ENCODE assay signal across 1 cellular context in genomic region chr1:16074217-16074616, GRCh38.
TF ChIP-seq lines count a peak whose summit lies in the region.

No MANE protein-coding gene starts in this region.

TF ChIP-seq in HepG2, 621 proteins besides CTCF, POLR2A, EP300 and RAD21:
- TF ChIP-seq ZNF282 (IDR thresholded peaks at IDR 0.05; ENCODE audit: partially characterized antibody) (no peak), ZBTB1 (CRISPR knock-in tag; IDR thresholded peaks at IDR 0.05; ENCODE audit: borderline replicate concordance) (no peak), ZNF407 (CRISPR knock-in tag; IDR thresholded peaks at IDR 0.05; ENCODE audit: not compliant biosample characterization) (no peak), ZNF430 (CRISPR knock-in tag; IDR thresholded peaks at IDR 0.05) (no peak), ZNF737 (CRISPR knock-in tag; IDR thresholded peaks at IDR 0.05; ENCODE audit: borderline replicate concordance) (no peak), ZNF44 (CRISPR knock-in tag; IDR thresholded peaks at IDR 0.05) (no peak), ZGPAT (CRISPR knock-in tag; IDR thresholded peaks at IDR 0.05) (no peak), RFXANK (CRISPR knock-in tag; IDR thresholded peaks at IDR 0.05) (no peak), ZFP82 (CRISPR knock-in tag; IDR thresholded peaks at IDR 0.05; ENCODE audit: borderline replicate concordance) (no peak), ISL2 (CRISPR knock-in tag; IDR thresholded peaks at IDR 0.05) (no peak)
